In the genomic region with DNA sequence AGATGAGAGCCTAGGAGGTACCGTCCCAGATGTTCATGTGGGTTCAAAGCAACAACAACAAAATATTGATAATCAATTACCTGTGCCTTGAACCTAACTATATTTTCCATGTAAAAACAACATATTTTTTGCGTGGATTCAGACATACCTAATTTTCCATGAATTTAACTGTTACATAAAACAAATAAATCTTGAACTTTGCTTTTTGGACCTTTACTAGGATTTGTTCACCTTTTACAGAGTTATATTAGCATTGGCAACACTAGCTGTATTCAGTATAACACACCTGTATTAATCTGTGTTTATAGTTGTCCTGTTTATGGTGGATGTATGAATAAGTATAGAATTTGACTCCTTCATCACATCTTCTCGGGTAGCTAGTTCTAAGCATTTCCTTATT, we compare ENCODE assay signal across 19 cellular contexts. TPM values are rescaled to one million over a fixed set of nuclear protein-coding genes. Genes with fewer than 3 reads are reported as not detected.
A peak's percentile ranks its signal among the peaks of the same experiment; 100 is the strongest.
DNase-seq lines count a peak whose midpoint lies in the region; ATAC-seq and TF ChIP-seq lines count a peak whose summit lies in the region.
"Had no signal": no experiment of that assay in that cellular context is flagged by ENCODE, and none has a peak within 500 bp of the region (broad histone marks: within the 10 kb centered on the region; RNA-seq: fewer than 3 reads in every experiment).

No MANE protein-coding gene starts in this region.

- H3K9ac ChIP-seq in subcutaneous abdominal adipose tissue (ENCODE audit: low read length in 5 of 5), result no peak overlapping the region

- peaks cover 31% of the 10 kb centered on the region for H3K4me1 Mint-ChIP-seq in CD4-positive, alpha-beta T cell (ENCODE audit: low read depth)

- no peak overlapping the region for H3K27ac Mint-ChIP-seq in CD4-positive, alpha-beta T cell
- H3K27ac Mint-ChIP-seq: HFFc6 had no signal

- intact Hi-C loops in CD4-positive, alpha-beta T cell (cut with DNase I, micrococcal nuclease), result no loop called here

- H3K4me1 ChIP-seq in subcutaneous abdominal adipose tissue (ENCODE audit: control insufficient read depth in 5 of 5, insufficient read depth in 5 of 5, low read length in 5 of 5), result peaks cover 19 to 72% (median 46%) of the 10 kb centered on the region in 5 donors

- H3K27me3 Mint-ChIP-seq in CD4-positive, alpha-beta T cell, result no peaks in the 10 kb centered on the region

- H3K4me3 ChIP-seq in subcutaneous abdominal adipose tissue (ENCODE audit: low read depth in 1 of 5, low read length in 5 of 5), result no peak overlapping the region
- H3K4me3 ChIP-seq: A549 had no signal

- no peaks in the 10 kb centered on the region for H3K36me3 Mint-ChIP-seq in CD4-positive, alpha-beta T cell (ENCODE audit: low read depth)
- H3K36me3 Mint-ChIP-seq: CD4-positive, alpha-beta memory T cell had no signal

- no peaks in the 10 kb centered on the region for H3K27me3 ChIP-seq in subcutaneous abdominal adipose tissue (ENCODE audit: control insufficient read depth in 5 of 5, insufficient read depth in 4 of 5, low read length in 5 of 5)
- H3K27me3 ChIP-seq in CD4-positive, alpha-beta T cell (ENCODE audit: control insufficient read depth, insufficient read depth, low read length), result no peaks in the 10 kb centered on the region

- TF ChIP-seq CTCF in VCaP (conservative IDR thresholded peaks at IDR 0.05), result no peak
- TF ChIP-seq CTCF in CD4-positive, alpha-beta T cell (IDR thresholded peaks at IDR 0.05), result no peak
- TF ChIP-seq CTCF in omental fat pad (IDR thresholded peaks at IDR 0.05), result no peak

- H3K27ac ChIP-seq in VCaP (peak overlapping the region; percentile 95), subcutaneous abdominal adipose tissue (ENCODE audit: low read depth, low read length) (peak overlapping the region; percentile 73)
- no peak overlapping the region for H3K27ac ChIP-seq in CD4-positive, alpha-beta T cell (ENCODE audit: low read depth, low read length)
- H3K27ac ChIP-seq: A549, C4-2B had no signal

- ATAC-seq in left lobe of liver (peak; percentile 38), omental fat pad (ENCODE audit: low FRiP score) (no peak)
- ATAC-seq in CD4-positive, alpha-beta T cell (ENCODE audit: poor library complexity), result no peak
- ATAC-seq: A549, HCT116 had no signal

- CTCF ChIA-PET in CD4-positive, alpha-beta T cell (lab: Charles Lee), result no interaction called here

- no peaks in the 10 kb centered on the region for H3K9me3 Mint-ChIP-seq in CD4-positive, alpha-beta T cell
- H3K9me3 Mint-ChIP-seq: CD4-positive, alpha-beta memory T cell; HFFc6 had no signal

- peaks cover 0 to 5% (median 0%) of the 10 kb centered on the region in 5 donors for H3K9me3 ChIP-seq in subcutaneous abdominal adipose tissue (ENCODE audit: control insufficient read depth in 5 of 5, low read length in 5 of 5)
- H3K9me3 ChIP-seq in CD4-positive, alpha-beta T cell (ENCODE audit: control insufficient read depth, low read length), result no peaks in the 10 kb centered on the region
- H3K9me3 ChIP-seq: A549 had no signal

- DNase-seq in left lobe of liver (ENCODE audit: low spot score), result no peak
- DNase-seq in CD4-positive, alpha-beta T cell, result no peak
- DNase-seq in omental fat pad (ENCODE audit: low spot score), result no peak
- no peak for DNase-seq in activated CD4-positive, alpha-beta T cell treated with anti-CD3 and anti-CD28 coated beads for 1 hour
- DNase-seq in NCI-H748 treated with DMSO at 0.1 percent for 48 hours (lab: John Stamatoyannopoulos, UW), result no peak
- DNase-seq: AML-193; CD4-positive, alpha-beta memory T cell; DMS153; DMS79; GDM1; GOT3; H7; HFFc6; IMR-90 had no signal

- no peak overlapping the region for H3K4me3 Mint-ChIP-seq in CD4-positive, alpha-beta T cell
- H3K4me3 Mint-ChIP-seq: HFFc6 had no signal

- no peaks in the 10 kb centered on the region for H3K36me3 ChIP-seq in subcutaneous abdominal adipose tissue (ENCODE audit: control insufficient read depth in 5 of 5, insufficient read depth in 5 of 5, low read length in 5 of 5)

- POLR2A ChIA-PET in CD4-positive, alpha-beta T cell (lab: Charles Lee), result no interaction called here

RNA-seq across cellular contexts. Expression of a gene that starts 26.4 kb away (rescaled TPM):
- 12.7 TPM for total RNA-seq in left lobe of liver
- total RNA-seq in CD4-positive, alpha-beta T cell, result 10 to 100 TPM; 18.7 to 22.8 TPM
- 10 to 100 TPM; 22.7 to 37.5 (median 27.4) TPM for total RNA-seq in omental fat pad
